8 cellular contexts compared by ENCODE assay signal in the genomic region with DNA sequence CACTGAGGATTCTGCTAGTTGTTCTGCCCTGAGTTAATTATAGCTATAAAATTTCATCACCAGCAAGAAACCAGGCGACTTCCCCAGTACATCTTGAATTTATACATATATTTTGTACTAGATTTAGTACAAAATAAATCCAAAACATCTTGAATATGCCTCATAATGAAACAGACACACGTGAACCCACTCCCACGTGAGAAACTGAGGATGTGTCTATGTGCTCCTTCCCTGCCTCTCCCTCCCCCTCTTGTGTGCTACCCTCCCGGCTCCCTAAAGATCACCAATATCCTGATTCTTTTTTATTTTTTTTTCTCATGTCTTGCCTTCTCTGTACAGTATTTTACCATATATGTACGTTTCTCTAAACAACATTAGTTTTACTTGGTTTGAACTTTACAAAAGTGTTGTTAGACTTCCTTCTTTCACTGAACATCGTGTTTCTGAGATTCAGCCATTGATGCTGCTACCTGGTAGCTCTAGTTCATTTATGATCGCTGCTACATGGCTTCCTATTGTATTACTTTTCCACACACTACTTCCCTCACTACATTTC. TPM values are rescaled to one million over a fixed set of nuclear protein-coding genes. Genes with fewer than 3 reads are reported as not detected.
A peak's percentile ranks its signal among the peaks of the same experiment; 100 is the strongest.
DNase-seq lines count a peak whose midpoint lies in the region; ATAC-seq and TF ChIP-seq lines count a peak whose summit lies in the region.

No MANE protein-coding gene starts in this region.

- H2BK5ac ChIP-seq in mesenchymal stem cell (ENCODE audit: low read depth, low read length, poor library complexity, severe bottlenecking), result no peak overlapping the region

- ATAC-seq in CD8-positive, alpha-beta T cell, result no peak
- ATAC-seq in HG03378 (IDR thresholded peaks at IDR 0.05; ENCODE audit: unreplicated experiment), result no peak

- H3K36me3 Mint-ChIP-seq in CD8-positive, alpha-beta T cell, result peaks cover 20% of the 10 kb centered on the region

- no peak for TF ChIP-seq POLR2A in tibial nerve (IDR thresholded peaks at IDR 0.05)

- H3K18ac ChIP-seq in mesenchymal stem cell (ENCODE audit: low read depth in 1 of 2, low read length in 2 of 2), result no peak overlapping the region

- no peak overlapping the region for H4K8ac ChIP-seq in mesenchymal stem cell (ENCODE audit: low read length)

- no peaks in the 10 kb centered on the region for H3K27me3 ChIP-seq in CD8-positive, alpha-beta T cell (ENCODE audit: insufficient read depth, low read length)
- no peaks in the 10 kb centered on the region for H3K27me3 ChIP-seq in Loucy (ENCODE audit: insufficient read depth, low read length, poor library complexity, severe bottlenecking)
- no peaks in the 10 kb centered on the region for H3K27me3 ChIP-seq in adipocyte (replicated peaks; ENCODE audit: control insufficient read depth, insufficient read depth, low read length)
- H3K27me3 ChIP-seq in mesenchymal stem cell (ENCODE audit: control insufficient read depth in 1 of 2, insufficient read depth in 1 of 2, low read length in 2 of 2), result no peaks in the 10 kb centered on the region
- no peaks in the 10 kb centered on the region for H3K27me3 ChIP-seq in tibial nerve

- no peak for TF ChIP-seq CTCF in CD8-positive, alpha-beta T cell (IDR thresholded peaks at IDR 0.05)
- no peak for TF ChIP-seq CTCF in Loucy (conservative IDR thresholded peaks at IDR 0.05; ENCODE audit: low read length)
- no peak for TF ChIP-seq CTCF in tibial nerve (IDR thresholded peaks at IDR 0.05)

- no peak for TF ChIP-seq EP300 in tibial nerve (IDR thresholded peaks at IDR 0.05)

- H3K4me2 ChIP-seq in Loucy (ENCODE audit: low read depth, low read length, poor library complexity, severe bottlenecking) (peak overlapping the region; percentile 75), mesenchymal stem cell (ENCODE audit: low read length, poor library complexity, severe bottlenecking) (no peak overlapping the region)

- no peaks in the 10 kb centered on the region for H3K36me3 ChIP-seq in CD8-positive, alpha-beta T cell (ENCODE audit: insufficient read depth, low read length)
- no peaks in the 10 kb centered on the region for H3K36me3 ChIP-seq in Loucy (ENCODE audit: insufficient read depth, low read length)
- no peaks in the 10 kb centered on the region for H3K36me3 ChIP-seq in adipocyte (ENCODE audit: control insufficient read depth, insufficient read depth, low read length, severe bottlenecking)
- peaks cover 0 to 16% of the 10 kb centered on the region in 2 experiments for H3K36me3 ChIP-seq in mesenchymal stem cell (ENCODE audit: control insufficient read depth in 1 of 2, insufficient read depth in 2 of 2, low read depth in 1 of 2, low read length in 2 of 2)
- H3K36me3 ChIP-seq in tibial nerve, result peaks cover 0 to 10% (median 0%) of the 10 kb centered on the region in 3 donors

- H2AK5ac ChIP-seq in mesenchymal stem cell (ENCODE audit: low read length, severe bottlenecking), result no peak overlapping the region

- no peak overlapping the region for H2BK120ac ChIP-seq in mesenchymal stem cell (ENCODE audit: low read depth, low read length)

- H3K27ac ChIP-seq in CD8-positive, alpha-beta T cell (ENCODE audit: low read depth, low read length), result peak overlapping the region; percentile 48
- H3K27ac ChIP-seq in mesenchymal stem cell (ENCODE audit: low read length, poor library complexity, severe bottlenecking), result no peak overlapping the region
- peak overlapping the region in 2 of 4 donors; percentile 70 to 76 for H3K27ac ChIP-seq in tibial nerve

- intact Hi-C loops in CD8-positive, alpha-beta T cell (cut with DNase I, micrococcal nuclease), result loop anchor here (2.0 to 10.0 kb wide), 4 partner anchors 147 to 570 kb away; partner anchors contain the start of genes TNRC6A (in 1 of the 2) and ZKSCAN2 (in 1 of the 2)

- H2BK15ac ChIP-seq in mesenchymal stem cell (ENCODE audit: low read depth, poor library complexity, severe bottlenecking), result no peak overlapping the region

- no peaks in the 10 kb centered on the region for H3K9me3 ChIP-seq in CD8-positive, alpha-beta T cell (ENCODE audit: low read length)
- H3K9me3 ChIP-seq in Loucy (ENCODE audit: insufficient read depth, low read depth, low read length) (no peaks in the 10 kb centered on the region), adipocyte (ENCODE audit: control insufficient read depth, low read length) (no peaks in the 10 kb centered on the region), mesenchymal stem cell (ENCODE audit: control insufficient read depth, low read length) (no peaks in the 10 kb centered on the region), tibial nerve (no peaks in the 10 kb centered on the region)

- peak overlapping the region; percentile 95 for H3K4me3 Mint-ChIP-seq in CD8-positive, alpha-beta T cell

- H3K27me3 Mint-ChIP-seq in CD8-positive, alpha-beta T cell (ENCODE audit: low read depth), result no peaks in the 10 kb centered on the region

- H2AFZ ChIP-seq in Loucy (ENCODE audit: low read length), result peak overlapping the region; percentile 88
- no peak overlapping the region for H2AFZ ChIP-seq in mesenchymal stem cell (ENCODE audit: low read depth, low read length)

- no peak overlapping the region for H2BK12ac ChIP-seq in mesenchymal stem cell (ENCODE audit: low read length in 2 of 2)

- no peak overlapping the region for H3K23ac ChIP-seq in mesenchymal stem cell (ENCODE audit: low read length in 2 of 2)

- peak overlapping the region; percentile 85 for H3K4me3 ChIP-seq in CD8-positive, alpha-beta T cell (ENCODE audit: low read depth, low read length)
- peak overlapping the region; percentile 90 for H3K4me3 ChIP-seq in Loucy (ENCODE audit: low read length, poor library complexity, severe bottlenecking)
- peak overlapping the region; percentile 93 for H3K4me3 ChIP-seq in adipocyte (ENCODE audit: low read length)
- H3K4me3 ChIP-seq in mesenchymal stem cell (ENCODE audit: insufficient read depth in 1 of 2, low read depth in 1 of 2, low read length in 2 of 2), result peak overlapping the region in 1 of 2 experiments; percentile 98
- H3K4me3 ChIP-seq in tibial nerve, result peak overlapping the region; percentile 42 to 86 (median 76)

- peaks cover 69% of the 10 kb centered on the region for H3K4me1 Mint-ChIP-seq in CD8-positive, alpha-beta T cell (ENCODE audit: low read depth)

- H3K9ac ChIP-seq in Loucy (ENCODE audit: low read depth, low read length, poor library complexity, severe bottlenecking), result peak overlapping the region; percentile 82
- H3K9ac ChIP-seq in adipocyte (ENCODE audit: low read length), result peak overlapping the region; percentile 91
- H3K9ac ChIP-seq in mesenchymal stem cell (ENCODE audit: low read length), result peak overlapping the region; percentile 95

- H3K27ac Mint-ChIP-seq in CD8-positive, alpha-beta T cell, result peak overlapping the region; percentile 93

- CTCF ChIA-PET in CD8-positive, alpha-beta T cell (lab: Charles Lee), result interaction anchor here (0.7 to 8.8 kb wide), 11 partner anchors 16 to 107 kb away, joined by 3 to 79 read pairs (median 5); no protein-coding TSS in a partner anchor

- no peak overlapping the region for H3K4ac ChIP-seq in mesenchymal stem cell (ENCODE audit: low read depth in 1 of 2, low read length in 2 of 2)

- POLR2A ChIA-PET in CD8-positive, alpha-beta T cell (lab: Charles Lee), result interaction anchor here (0.8 to 4.1 kb wide), 4 partner anchors 21 to 94 kb away, joined by 3 to 25 read pairs (median 11); partner anchors contain the start of gene ARHGAP17

- H4K91ac ChIP-seq in mesenchymal stem cell (ENCODE audit: low read length), result no peak overlapping the region

- H3K79me1 ChIP-seq in mesenchymal stem cell (replicated peaks; ENCODE audit: low read length, poor library complexity, severe bottlenecking), result peaks cover 26% of the 10 kb centered on the region

- DNase-seq in CD8-positive, alpha-beta T cell, result no peak
- DNase-seq in adipocyte (ENCODE audit: low read depth), result peak; percentile 37
- peak; percentile 18 for DNase-seq in mesenchymal stem cell
- no peak for DNase-seq in tibial nerve (ENCODE audit: low spot score in 2 of 2)
- no peak for DNase-seq in superior temporal gyrus (ENCODE audit: extremely low spot score)
- DNase-seq in globus pallidus (ENCODE audit: low spot score), result no peak

- peaks cover 48% of the 10 kb centered on the region for H3K79me2 ChIP-seq in Loucy (ENCODE audit: insufficient read depth, low read length)

- H3K9me2 ChIP-seq in Loucy (replicated peaks; ENCODE audit: low read depth, low read length), result no peaks in the 10 kb centered on the region

- H3K14ac ChIP-seq in mesenchymal stem cell (ENCODE audit: low read length in 2 of 2), result no peak overlapping the region

- H4K20me1 ChIP-seq in Loucy (ENCODE audit: insufficient read depth, low read length, poor library complexity, severe bottlenecking), result peaks cover 7% of the 10 kb centered on the region

- 25% methylated on average over 6 of the region's 7 CpGs for whole genome bisulfite sequencing in mesenchymal stem cell
- WGBS in tibial nerve, 2 donors, result 30 to 31% methylated on average over 7 of the region's 7 CpGs

- H3K4me1 ChIP-seq in CD8-positive, alpha-beta T cell (ENCODE audit: insufficient read depth, low read length), result peaks cover 34% of the 10 kb centered on the region
- H3K4me1 ChIP-seq in Loucy (ENCODE audit: insufficient read depth, low read length, poor library complexity, severe bottlenecking) (peaks cover 31% of the 10 kb centered on the region), adipocyte (ENCODE audit: control insufficient read depth, insufficient read depth, low read length) (peaks cover 34% of the 10 kb centered on the region), mesenchymal stem cell (ENCODE audit: control insufficient read depth, insufficient read depth, low read depth, low read length) (peaks cover 11% of the 10 kb centered on the region), tibial nerve (peaks cover 3 to 65% (median 28%) of the 10 kb centered on the region in 4 donors)

- no peaks in the 10 kb centered on the region for H3K9me3 Mint-ChIP-seq in CD8-positive, alpha-beta T cell

- peaks cover 3% of the 10 kb centered on the region; the same call in 1 of the 2 replicates for H3F3A ChIP-seq in Loucy (ENCODE audit: low read depth)

RNA-seq across cellular contexts. Expression of gene LCMT1, which starts 1.1 kb away (rescaled TPM):
- 10 to 100 TPM; 20.9 to 28.6 TPM for total RNA-seq in CD8-positive, alpha-beta T cell
- polyA plus RNA-seq in mesenchymal stem cell (2013, experiment 1 of 2), result 29.2 TPM
- 28.6 TPM for polyA plus RNA-seq in mesenchymal stem cell (2013, experiment 2 of 2)
- total RNA-seq in tibial nerve, result 10 to 100 TPM; 21.6 to 56.4 (median 33.8) TPM

Comparison
In these comparisons a context has a peak if more than half of its experiments do, and no peak if none do; other contexts are left out.
1. DNase-seq: peak in adipocyte (single experiment) and mesenchymal stem cell (single experiment); none in CD8-positive, alpha-beta T cell (0 of 7), tibial nerve (0 of 2), superior temporal gyrus (single experiment) and globus pallidus (single experiment).
2. Peak in every context shown above with its lines, with median percentiles within 50 percentile points of each other: H3K9ac ChIP-seq.